Comparison of ENCODE assay signal across 13 cellular contexts in genomic region chr5:93299596-93300308, GRCh38.
DNase-seq lines count a peak whose midpoint lies in the region; ATAC-seq lines count a peak whose summit lies in the region.
"Had no signal": no experiment of that assay in that cellular context is flagged by ENCODE, and none has a peak within 500 bp of the region (broad histone marks: within the 10 kb centered on the region; RNA-seq: fewer than 3 reads in every experiment).

No MANE protein-coding gene starts in this region.

- no peak for ATAC-seq in GM19324 (IDR thresholded peaks at IDR 0.05; ENCODE audit: low FRiP score, unreplicated experiment)
- ATAC-seq: HepG2 had no signal

- no peaks in the 10 kb centered on the region for H3K27me3 ChIP-seq in HUES48 (ENCODE audit: control insufficient read depth, insufficient read depth, low read length)
- H3K27me3 ChIP-seq: breast epithelium had no signal

- in situ Hi-C loops in Caki2 (cut with HindIII; ENCODE audit: low pct_unique_long_range_greater_than_20kb, low sequenced_read_pairs): no loop called here

- peak; percentile 87 for DNase-seq in Caki2 (ENCODE audit: low read depth)
- peak; percentile 94 for DNase-seq in astrocyte of the hippocampus (ENCODE audit: low read depth, low spot score)
- DNase-seq in left kidney (ENCODE audit: low read depth, low spot score): peak; percentile 91
- no peak for DNase-seq in DMS153 (lab: John Stamatoyannopoulos, UW)
- DNase-seq in activated T-helper 1 cell treated with anti-CD3 and anti-CD28 coated beads, Interleukin-12 subunit alpha, Interleukin-12 subunit beta, Interleukin-2, Interleukin-4 antibody, amounts not matched to agents 30 ng/mL and 10 ng/mL and 1 ng/mL, durations not matched to agents 14 hours and 24 hours and 36 hours (ENCODE audit: low spot score): no peak
- no peak for DNase-seq in RKO (ENCODE audit: low spot score)
- DNase-seq: activated CD4-positive, alpha-beta T cell treated with anti-CD3 and anti-CD28 coated beads, Interleukin-2, amount 50 U/mL, for 4 hours; activated effector memory CD4-positive, alpha-beta T cell treated with anti-CD3 and anti-CD28 coated beads, Interleukin-2, amount 50 U/mL, for 16 hours; GDM1 had no signal

- intact Hi-C loops in activated T-helper 1 cell treated with anti-CD3 and anti-CD28 coated beads, Interleukin-12 subunit alpha, Interleukin-12 subunit beta, Interleukin-2, Interleukin-4 antibody, amounts not matched to agents 30 ng/mL and 10 ng/mL and 1 ng/mL, durations not matched to agents 14 hours and 24 hours and 36 hours (cut with micrococcal nuclease): no loop called here

- H3K4me1 ChIP-seq in HUES48 (ENCODE audit: control insufficient read depth, insufficient read depth, low read length): peaks cover 29% of the 10 kb centered on the region
- H3K4me1 ChIP-seq: breast epithelium had no signal

- H3K36me3 ChIP-seq in HUES48 (ENCODE audit: control insufficient read depth, insufficient read depth, low read length): no peaks in the 10 kb centered on the region
- H3K36me3 ChIP-seq: breast epithelium had no signal

- H3K36me3 Mint-ChIP-seq in activated T-helper 1 cell treated with anti-CD3 and anti-CD28 coated beads, Interleukin-12 subunit alpha, Interleukin-12 subunit beta, Interleukin-2, Interleukin-4 antibody, amounts not matched to agents 30 ng/mL and 10 ng/mL and 1 ng/mL, durations not matched to agents 14 hours and 24 hours and 36 hours (ENCODE audit: low read depth): no peaks in the 10 kb centered on the region

- no peaks in the 10 kb centered on the region for H3K9me3 Mint-ChIP-seq in activated T-helper 1 cell treated with anti-CD3 and anti-CD28 coated beads, Interleukin-12 subunit alpha, Interleukin-12 subunit beta, Interleukin-2, Interleukin-4 antibody, amounts not matched to agents 30 ng/mL and 10 ng/mL and 1 ng/mL, durations not matched to agents 14 hours and 24 hours and 36 hours

- peak overlapping the region; percentile 82 for H3K27ac ChIP-seq in HUES48 (ENCODE audit: low read depth, low read length)
- H3K27ac ChIP-seq: breast epithelium had no signal

- no peaks in the 10 kb centered on the region for H3K4me1 Mint-ChIP-seq in activated T-helper 1 cell treated with anti-CD3 and anti-CD28 coated beads, Interleukin-12 subunit alpha, Interleukin-12 subunit beta, Interleukin-2, Interleukin-4 antibody, amounts not matched to agents 30 ng/mL and 10 ng/mL and 1 ng/mL, durations not matched to agents 14 hours and 24 hours and 36 hours (ENCODE audit: low read depth)

- H3K4me3 Mint-ChIP-seq in activated T-helper 1 cell treated with anti-CD3 and anti-CD28 coated beads, Interleukin-12 subunit alpha, Interleukin-12 subunit beta, Interleukin-2, Interleukin-4 antibody, amounts not matched to agents 30 ng/mL and 10 ng/mL and 1 ng/mL, durations not matched to agents 14 hours and 24 hours and 36 hours: no peak overlapping the region

- no peak overlapping the region for H3K27ac Mint-ChIP-seq in activated T-helper 1 cell treated with anti-CD3 and anti-CD28 coated beads, Interleukin-12 subunit alpha, Interleukin-12 subunit beta, Interleukin-2, Interleukin-4 antibody, amounts not matched to agents 30 ng/mL and 10 ng/mL and 1 ng/mL, durations not matched to agents 14 hours and 24 hours and 36 hours

- no peak overlapping the region; the same call in 1 of the 2 replicates for H3K9ac ChIP-seq in HUES48 (ENCODE audit: low read depth, low read length)

- no peaks in the 10 kb centered on the region for H3K9me3 ChIP-seq in HUES48 (ENCODE audit: control insufficient read depth, insufficient read depth, low read length)
- H3K9me3 ChIP-seq: breast epithelium had no signal

- H3K27me3 Mint-ChIP-seq in activated T-helper 1 cell treated with anti-CD3 and anti-CD28 coated beads, Interleukin-12 subunit alpha, Interleukin-12 subunit beta, Interleukin-2, Interleukin-4 antibody, amounts not matched to agents 30 ng/mL and 10 ng/mL and 1 ng/mL, durations not matched to agents 14 hours and 24 hours and 36 hours (ENCODE audit: insufficient read depth): no peaks in the 10 kb centered on the region

- H3K4me3 ChIP-seq in HUES48 (ENCODE audit: low read depth, low read length): peak overlapping the region; percentile 32; the same call in 1 of the 2 replicates
- H3K4me3 ChIP-seq: breast epithelium had no signal

Comparison
In these comparisons a context has a peak if more than half of its experiments do, and no peak if none do; other contexts are left out.
1. DNase-seq: peak in Caki2 (single experiment), astrocyte of the hippocampus (single experiment) and left kidney (single experiment); none in DMS153 (single experiment), activated T-helper 1 cell treated with anti-CD3 and anti-CD28 coated beads, Interleukin-12 subunit alpha, Interleukin-12 subunit beta, Interleukin-2, Interleukin-4 antibody, amounts not matched to agents 30 ng/mL and 10 ng/mL and 1 ng/mL, durations not matched to agents 14 hours and 24 hours and 36 hours (single experiment) and RKO (single experiment).